ENCODE assay signal across 10 cellular contexts in genomic region chr4:8506373-8507250, GRCh38.
DNase-seq lines count a peak whose midpoint lies in the region; ATAC-seq, FAIRE-seq and TF ChIP-seq lines count a peak whose summit lies in the region.
"Had no signal": no experiment of that assay in that cellular context is flagged by ENCODE, and none has a peak within 500 bp of the region (broad histone marks: within the 10 kb centered on the region; RNA-seq: fewer than 3 reads in every experiment).

No MANE protein-coding gene starts in this region.

- H3K27me3 ChIP-seq in AG04450 (ENCODE audit: control insufficient read depth, insufficient read depth, low read length) (peaks cover 19% of the 10 kb centered on the region), heart right ventricle (no peaks in the 10 kb centered on the region), ovary (no peaks in the 10 kb centered on the region)

- intact Hi-C loops in heart right ventricle (cut with DNase I) = no loop called here
- intact Hi-C loops in ovary (cut with DNase I) = loop anchor here in 2 of 4 donors (1.0 to 5.0 kb wide), 2 partner anchors 32 to 34 kb away; no protein-coding TSS in a partner anchor

- 19 to 24% methylated on average over 22 of the region's 22 CpGs for WGBS in heart right ventricle, 2 donors
- 7 to 12% (median 7%) methylated on average over 22 of the region's 22 CpGs for WGBS in ovary, 3 donors

- peak; percentile 56 to 82 (median 74) for ATAC-seq in heart right ventricle
- no peak for ATAC-seq in HG02852 (IDR thresholded peaks at IDR 0.05; ENCODE audit: unreplicated experiment)
- ATAC-seq in HG02981 (IDR thresholded peaks at IDR 0.05; ENCODE audit: unreplicated experiment) = no peak
- no peak for ATAC-seq in HG02642 (IDR thresholded peaks at IDR 0.05; ENCODE audit: poor library complexity, unreplicated experiment)
- ATAC-seq: activated CD4-positive, alpha-beta T cell treated with anti-CD3 and anti-CD28 coated beads for 36 hours; K562 had no signal

- DNase-seq in AG04450 (ENCODE audit: low read depth, low spot score) = peak; percentile 39
- DNase-seq in amniotic stem cell (lab: John Stamatoyannopoulos, UW) = peak; percentile 18
- DNase-seq in heart right ventricle = peak; percentile 41 to 53
- DNase-seq in ovary = peak; percentile 77 to 89 (median 81)
- DNase-seq in GM12891 (ENCODE audit: insufficient read length, low spot score) = no peak
- DNase-seq: activated CD4-positive, alpha-beta T cell treated with anti-CD3 and anti-CD28 coated beads for 36 hours had no signal

- no peak overlapping the region for H3K4me3 ChIP-seq in AG04450 (ENCODE audit: low read depth, low read length)
- H3K4me3 ChIP-seq in heart right ventricle = no peak overlapping the region
- H3K4me3 ChIP-seq in ovary = no peak overlapping the region
- H3K4me3 ChIP-seq: K562 had no signal

- TF ChIP-seq CTCF in AG04450 (IDR thresholded peaks at IDR 0.05; ENCODE audit: low read depth, low read length) (no peak), heart right ventricle (IDR thresholded peaks at IDR 0.05) (no peak), ovary (IDR thresholded peaks at IDR 0.05) (peak in 1 of 3 donors; percentile 44)

- POLR2A ChIA-PET in AG04450 (lab: Yijun Ruan, JAX) = no interaction called here

- CTCF ChIA-PET in AG04450 (lab: Charles Lee) = no interaction called here

- H3K27ac ChIP-seq in AG04450 (ENCODE audit: low read depth, low read length) = peak overlapping the region; percentile 73
- H3K27ac ChIP-seq in heart right ventricle = peak overlapping the region in 7 of 10 donors; percentile 1 to 65 (median 57)
- peak overlapping the region; percentile 65 to 95 for H3K27ac ChIP-seq in ovary

- no peak for FAIRE-seq in GM12891 (lab: Jason Lieb, UNC)
- FAIRE-seq: K562 had no signal

- H3K4me1 ChIP-seq in heart right ventricle (peaks cover 4 to 50% (median 20%) of the 10 kb centered on the region in 9 donors), ovary (ENCODE audit: insufficient read depth) (peaks cover 60% of the 10 kb centered on the region)

- TF ChIP-seq EP300 in ovary (IDR thresholded peaks at IDR 0.05) = no peak

- H3K36me3 ChIP-seq in heart right ventricle = no peaks in the 10 kb centered on the region
- no peaks in the 10 kb centered on the region for H3K36me3 ChIP-seq in ovary

- no peak for TF ChIP-seq POLR2A in ovary (IDR thresholded peaks at IDR 0.05)
- TF ChIP-seq POLR2A in GM12891 (IDR thresholded peaks at IDR 0.05; ENCODE audit: low read depth, low read length) = no peak

- H3K9me3 ChIP-seq in AG04450 (ENCODE audit: control insufficient read depth, insufficient read depth, low read length) (peaks cover 8% of the 10 kb centered on the region; the same call in 1 of the 2 replicates), heart right ventricle (no peaks in the 10 kb centered on the region), ovary (no peaks in the 10 kb centered on the region)

TF ChIP-seq in GM12891, 5 proteins besides CTCF, POLR2A, EP300 and RAD21:
- TF ChIP-seq TAF1 (IDR thresholded peaks at IDR 0.05; ENCODE audit: low read depth, low read length) (no peak), POU2F2 (IDR thresholded peaks at IDR 0.05; ENCODE audit: low read depth, low read length) (no peak), SPI1 (IDR thresholded peaks at IDR 0.05; ENCODE audit: low read depth, low read length) (no peak), POLR2AphosphoS5 (IDR thresholded peaks at IDR 0.05; ENCODE audit: low read depth, low read length) (no peak), PAX5 (IDR thresholded peaks at IDR 0.05; ENCODE audit: insufficient read depth, low read length, severe bottlenecking) (no peak)
TF ChIP-seq in GM12891: peak in this region for 0.

Comparison
In these comparisons a context has a peak if more than half of its experiments do, and no peak if none do; other contexts are left out.
1. ATAC-seq: peak in heart right ventricle (8 of 8); none in HG02852 (single experiment), HG02981 (single experiment) and HG02642 (single experiment).
2. Peak in every context shown above with its lines, with median percentiles within 50 percentile points of each other: H3K27ac ChIP-seq.